3 cellular contexts compared by ENCODE assay signal in genomic region chr2:38502107-38502506, GRCh38.
TF ChIP-seq lines count a peak whose summit lies in the region.

No MANE protein-coding gene starts in this region.

TF ChIP-seq in HepG2, 621 proteins besides CTCF, POLR2A, EP300 and RAD21:
- peak; percentile 66; the same call in 1 of the 2 replicates for TF ChIP-seq ZNF280D (CRISPR knock-in tag; IDR thresholded peaks at IDR 0.05)
- TF ChIP-seq NBN (conservative IDR thresholded peaks at IDR 0.05) = no peak

TF ChIP-seq in HEK293, 187 proteins besides CTCF, POLR2A, EP300 and RAD21:
- TF ChIP-seq SETDB1 (IDR thresholded peaks at IDR 0.05; ENCODE audit: insufficient read length, low read length) (peak; percentile 30), ZBTB1 (tag by site-specific recombination; IDR thresholded peaks at IDR 0.05) (no peak)

TF ChIP-seq in K562, 482 proteins besides CTCF, POLR2A, EP300 and RAD21:
- TF ChIP-seq RFX1 (IDR thresholded peaks at IDR 0.05) = no peak
- TF ChIP-seq BRD4 (IDR thresholded peaks at IDR 0.05) = no peak
- TF ChIP-seq KLF13 (tag; IDR thresholded peaks at IDR 0.05; ENCODE audit: borderline replicate concordance, low read depth) = no peak
- TF ChIP-seq RBM25 (IDR thresholded peaks at IDR 0.05; ENCODE audit: low read depth, low read length, severe bottlenecking) = peak; percentile 64
